In the genomic region with DNA sequence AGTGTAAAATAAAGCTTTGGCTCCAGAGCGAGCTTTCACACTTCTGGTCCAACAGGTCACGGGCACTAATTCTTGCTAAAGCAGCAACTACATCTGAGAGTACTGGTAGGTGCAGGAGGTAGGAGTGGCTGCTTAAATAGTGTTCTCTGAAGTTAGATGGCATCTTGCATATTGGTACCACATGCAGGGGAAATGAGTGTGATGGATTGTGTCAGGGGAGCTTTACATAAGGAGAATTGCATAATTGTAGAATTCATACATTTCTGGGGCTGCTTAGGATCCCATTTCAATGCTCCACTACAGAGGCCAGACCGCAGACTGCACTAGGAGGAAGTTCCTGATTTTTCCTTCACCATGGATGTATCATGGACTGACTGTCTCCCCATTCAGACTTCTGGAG, we compare ENCODE assay signal across 11 cellular contexts.
"Had no signal": no experiment of that assay in that cellular context is flagged by ENCODE, and none has a peak within 500 bp of the region (broad histone marks: within the 10 kb centered on the region; RNA-seq: fewer than 3 reads in every experiment).

No MANE protein-coding gene starts in this region.

- H3K36me3 Mint-ChIP-seq: activated naive CD4-positive, alpha-beta T cell treated with anti-CD3 and anti-CD28 coated beads, Interleukin-2, amount 50 U/mL, for 24 hours had no signal

- ATAC-seq: activated CD4-positive, CD25-positive, alpha-beta regulatory T cell treated with anti-CD3 and anti-CD28 coated beads, Interleukin-2, amount 50 U/mL, for 24 hours; lower lobe of right lung had no signal

- H3K27ac ChIP-seq: lower lobe of right lung, parathyroid adenoma, uterus had no signal

- H3K27me3 Mint-ChIP-seq: activated naive CD4-positive, alpha-beta T cell treated with anti-CD3 and anti-CD28 coated beads, Interleukin-2, amount 50 U/mL, for 24 hours; stimulated activated naive CD8-positive, alpha-beta T cell treated with anti-CD3 and anti-CD28 coated beads, Interleukin-15, Interleukin-2, amounts not matched to agents 100 ng/mL and 50 ng/mL, for 24 hours had no signal

- H3K27me3 ChIP-seq: uterus had no signal

- H3K27ac Mint-ChIP-seq: activated naive CD4-positive, alpha-beta T cell treated with anti-CD3 and anti-CD28 coated beads, Interleukin-2, amount 50 U/mL, for 24 hours; stimulated activated naive CD8-positive, alpha-beta T cell treated with anti-CD3 and anti-CD28 coated beads, Interleukin-15, Interleukin-2, amounts not matched to agents 100 ng/mL and 50 ng/mL, for 24 hours had no signal

- H3K9me3 Mint-ChIP-seq: activated naive CD4-positive, alpha-beta T cell treated with anti-CD3 and anti-CD28 coated beads, Interleukin-2, amount 50 U/mL, for 24 hours; stimulated activated naive CD8-positive, alpha-beta T cell treated with anti-CD3 and anti-CD28 coated beads, Interleukin-15, Interleukin-2, amounts not matched to agents 100 ng/mL and 50 ng/mL, for 24 hours had no signal

- H3K4me3 Mint-ChIP-seq: activated naive CD4-positive, alpha-beta T cell treated with anti-CD3 and anti-CD28 coated beads, Interleukin-2, amount 50 U/mL, for 24 hours; stimulated activated naive CD8-positive, alpha-beta T cell treated with anti-CD3 and anti-CD28 coated beads, Interleukin-15, Interleukin-2, amounts not matched to agents 100 ng/mL and 50 ng/mL, for 24 hours had no signal

- DNase-seq: activated CD4-positive, alpha-beta T cell treated with anti-CD3 and anti-CD28 coated beads, Interleukin-2, amount 50 U/mL, for 4 hours; activated T-cell treated with anti-CD3 and anti-CD28 coated beads, Interleukin-2, amount 50 U/mL, for 1 hour; kidney glomerular epithelial cell; lower lobe of right lung; stimulated activated CD4-positive, alpha-beta T cell treated with anti-CD3 and anti-CD28 coated beads, Interleukin-4, amount 100 ng/mL, for 24 hours; T-helper 2 cell; uterus had no signal

- H3K4me1 Mint-ChIP-seq: activated naive CD4-positive, alpha-beta T cell treated with anti-CD3 and anti-CD28 coated beads, Interleukin-2, amount 50 U/mL, for 24 hours had no signal
